Comparison of ENCODE assay signal across 16 cellular contexts in genomic region chr19:923551-924211, GRCh38. TPM values are rescaled to one million over a fixed set of nuclear protein-coding genes. Genes with fewer than 3 reads are reported as not detected.
A peak's percentile ranks its signal among the peaks of the same experiment; 100 is the strongest.
DNase-seq lines count a peak whose midpoint lies in the region; ATAC-seq and TF ChIP-seq lines count a peak whose summit lies in the region.
"Had no signal": no experiment of that assay in that cellular context is flagged by ENCODE, and none has a peak within 500 bp of the region (broad histone marks: within the 10 kb centered on the region; RNA-seq: fewer than 3 reads in every experiment).

No MANE protein-coding gene starts in this region.

- ATAC-seq in stimulated activated effector memory CD8-positive, alpha-beta T cell treated with anti-CD3 and anti-CD28 coated beads, Interleukin-12 subunit alpha, Interleukin-12 subunit beta, amount 100 ng/mL, for 72 hours, result no peak
- no peak for ATAC-seq in HG02970 (IDR thresholded peaks at IDR 0.05; ENCODE audit: low FRiP score, unreplicated experiment)

- peak overlapping the region; percentile 76 for H3K4me3 Mint-ChIP-seq in activated naive CD4-positive, alpha-beta T cell treated with anti-CD3 and anti-CD28 coated beads, Interleukin-2, amount 10 ng/mL, durations not matched to agents 7 days and 5 days
- peak overlapping the region; percentile 61 for H3K4me3 Mint-ChIP-seq in glutamatergic neuron (ENCODE audit: unreplicated experiment)
- peak overlapping the region; percentile 74 for H3K4me3 Mint-ChIP-seq in stimulated activated effector memory CD8-positive, alpha-beta T cell treated with anti-CD3 and anti-CD28 coated beads, Interleukin-12 subunit alpha, Interleukin-12 subunit beta, amount 100 ng/mL, for 72 hours

- H3K36me3 Mint-ChIP-seq in activated naive CD4-positive, alpha-beta T cell treated with anti-CD3 and anti-CD28 coated beads, Interleukin-2, amount 10 ng/mL, durations not matched to agents 7 days and 5 days, result peaks cover 2% of the 10 kb centered on the region
- no peaks in the 10 kb centered on the region for H3K36me3 Mint-ChIP-seq in glutamatergic neuron (ENCODE audit: unreplicated experiment)
- peaks cover 30% of the 10 kb centered on the region for H3K36me3 Mint-ChIP-seq in stimulated activated effector memory CD8-positive, alpha-beta T cell treated with anti-CD3 and anti-CD28 coated beads, Interleukin-12 subunit alpha, Interleukin-12 subunit beta, amount 100 ng/mL, for 72 hours

- no peak overlapping the region for H2AFZ ChIP-seq in OCI-LY3 (ENCODE audit: low read depth, low read length)

- CTCF ChIA-PET in activated naive CD4-positive, alpha-beta T cell treated with anti-CD3 and anti-CD28 coated beads, Interleukin-2, amount 10 ng/mL, durations not matched to agents 7 days and 5 days (lab: Charles Lee), result interaction anchor here (0.9 to 3.7 kb wide), 7 partner anchors 11 to 317 kb away, joined by 3 to 74 read pairs (median 8); partner anchors contain the start of genes ATP5F1D and WDR18

- no peaks in the 10 kb centered on the region for H3K27me3 ChIP-seq in OCI-LY3 (ENCODE audit: low read depth, low read length)

- H3K4me1 Mint-ChIP-seq in activated naive CD4-positive, alpha-beta T cell treated with anti-CD3 and anti-CD28 coated beads, Interleukin-2, amount 10 ng/mL, durations not matched to agents 7 days and 5 days, result peaks cover 37% of the 10 kb centered on the region
- peaks cover 5% of the 10 kb centered on the region for H3K4me1 Mint-ChIP-seq in glutamatergic neuron (ENCODE audit: low read depth, unreplicated experiment)
- H3K4me1 Mint-ChIP-seq in stimulated activated effector memory CD8-positive, alpha-beta T cell treated with anti-CD3 and anti-CD28 coated beads, Interleukin-12 subunit alpha, Interleukin-12 subunit beta, amount 100 ng/mL, for 72 hours, result peaks cover 15% of the 10 kb centered on the region

- peaks cover 12% of the 10 kb centered on the region for H4K20me1 ChIP-seq in OCI-LY3 (ENCODE audit: insufficient read depth, low read length)

- peak overlapping the region; percentile 89 for H3K4me2 ChIP-seq in OCI-LY3 (ENCODE audit: low read length)

- H3K27ac Mint-ChIP-seq in activated naive CD4-positive, alpha-beta T cell treated with anti-CD3 and anti-CD28 coated beads, Interleukin-2, amount 10 ng/mL, durations not matched to agents 7 days and 5 days, result no peak overlapping the region
- no peak overlapping the region for H3K27ac Mint-ChIP-seq in glutamatergic neuron (ENCODE audit: unreplicated experiment)
- H3K27ac Mint-ChIP-seq in stimulated activated effector memory CD8-positive, alpha-beta T cell treated with anti-CD3 and anti-CD28 coated beads, Interleukin-12 subunit alpha, Interleukin-12 subunit beta, amount 100 ng/mL, for 72 hours, result no peak overlapping the region

- peak overlapping the region; percentile 85 for H3K4me3 ChIP-seq in OCI-LY3 (ENCODE audit: low read length)

- peaks cover 15% of the 10 kb centered on the region for H3K36me3 ChIP-seq in OCI-LY3 (replicated peaks; ENCODE audit: low read depth, low read length)
- H3K36me3 ChIP-seq: esophagus muscularis mucosa had no signal

- TF ChIP-seq CTCF in OCI-LY3 (IDR thresholded peaks at IDR 0.05; ENCODE audit: low read depth, low read length) (no peak), glutamatergic neuron (IDR thresholded peaks at IDR 0.05; ENCODE audit: partially characterized antibody, unreplicated experiment) (no peak)

- no peaks in the 10 kb centered on the region for H3K9me3 Mint-ChIP-seq in activated naive CD4-positive, alpha-beta T cell treated with anti-CD3 and anti-CD28 coated beads, Interleukin-2, amount 10 ng/mL, durations not matched to agents 7 days and 5 days
- peaks cover 8% of the 10 kb centered on the region for H3K9me3 Mint-ChIP-seq in glutamatergic neuron (ENCODE audit: unreplicated experiment)
- H3K9me3 Mint-ChIP-seq in stimulated activated effector memory CD8-positive, alpha-beta T cell treated with anti-CD3 and anti-CD28 coated beads, Interleukin-12 subunit alpha, Interleukin-12 subunit beta, amount 100 ng/mL, for 72 hours, result no peaks in the 10 kb centered on the region

- H3K79me2 ChIP-seq in OCI-LY3 (ENCODE audit: low read length), result peaks cover 40% of the 10 kb centered on the region

- H3K27me3 Mint-ChIP-seq in activated naive CD4-positive, alpha-beta T cell treated with anti-CD3 and anti-CD28 coated beads, Interleukin-2, amount 10 ng/mL, durations not matched to agents 7 days and 5 days, result peaks cover 25% of the 10 kb centered on the region
- peaks cover 11% of the 10 kb centered on the region for H3K27me3 Mint-ChIP-seq in glutamatergic neuron (ENCODE audit: unreplicated experiment)

- H3K9ac ChIP-seq in OCI-LY3 (ENCODE audit: low read length), result peak overlapping the region; percentile 99; the same call in 1 of the 2 replicates

- DNase-seq in activated naive CD4-positive, alpha-beta T cell treated with anti-CD3 and anti-CD28 coated beads, Interleukin-2, amount 10 ng/mL, durations not matched to agents 7 days and 5 days, result no peak
- no peak for DNase-seq in activated naive CD4-positive, alpha-beta T cell (lab: John Stamatoyannopoulos, UW)
- DNase-seq in glutamatergic neuron, result no peak
- no peak for DNase-seq in stimulated activated effector memory CD8-positive, alpha-beta T cell treated with anti-CD3 and anti-CD28 coated beads, Interleukin-12 subunit alpha, Interleukin-12 subunit beta, amount 100 ng/mL, for 72 hours (ENCODE audit: low spot score in 2 of 2)
- DNase-seq in COR-L47 (lab: John Stamatoyannopoulos, UW), result no peak
- no peak for DNase-seq in NCI-H187 treated with DMSO at 0.1 percent for 48 hours (lab: John Stamatoyannopoulos, UW)
- DNase-seq: activated gamma-delta T cell; NCI-H2029; SHP77; stimulated activated CD4-positive, alpha-beta T cell treated with anti-CD3 and anti-CD28 coated beads, Interleukin-4, amount 100 ng/mL, for 4 hours had no signal

- H3K4me1 ChIP-seq in OCI-LY3 (ENCODE audit: low read length), result peaks cover 30% of the 10 kb centered on the region

- H3K27ac ChIP-seq in OCI-LY3 (ENCODE audit: low read length), result peak overlapping the region; percentile 85
- H3K27ac ChIP-seq: esophagus muscularis mucosa had no signal

- no peaks in the 10 kb centered on the region for H3K9me3 ChIP-seq in OCI-LY3 (ENCODE audit: insufficient read depth, low read length)
- H3K9me3 ChIP-seq: esophagus muscularis mucosa had no signal

RNA-seq across cellular contexts. Expression of gene ARID3A, which starts 2.2 kb away (rescaled TPM):
- total RNA-seq in glutamatergic neuron (ENCODE audit: unreplicated experiment), result 148 TPM

RNA-seq across cellular contexts. Expression of gene KISS1R, which starts 6.5 kb away (rescaled TPM):
- total RNA-seq in glutamatergic neuron (ENCODE audit: unreplicated experiment), result not detected
- total RNA-seq: esophagus muscularis mucosa, lung microvascular endothelial cell, renal cortical epithelial cell had no signal

RNA-seq across cellular contexts. Expression of gene R3HDM4, which starts 10.7 kb away (rescaled TPM):
- 61.9 TPM for total RNA-seq in glutamatergic neuron (ENCODE audit: unreplicated experiment)

RNA-seq across cellular contexts. Expression of gene RNU6-9, which starts 30.4 kb away (rescaled TPM):
- total RNA-seq in glutamatergic neuron (ENCODE audit: unreplicated experiment), result not detected
- total RNA-seq: esophagus muscularis mucosa, G401, lung microvascular endothelial cell, renal cortical epithelial cell had no signal

RNA-seq across cellular contexts. Expression of gene MED16, which starts 30.7 kb away (rescaled TPM):
- total RNA-seq in glutamatergic neuron (ENCODE audit: unreplicated experiment), result 65.0 TPM
